24 cellular contexts compared by ENCODE assay signal in genomic region chrX:118760025-118760424, GRCh38. TPM values are rescaled to one million over a fixed set of nuclear protein-coding genes. Genes with fewer than 3 reads are reported as not detected.
DNase-seq lines count a peak whose midpoint lies in the region; ATAC-seq, FAIRE-seq and TF ChIP-seq lines count a peak whose summit lies in the region.
"Had no signal": no experiment of that assay in that cellular context is flagged by ENCODE, and none has a peak within 500 bp of the region (broad histone marks: within the 10 kb centered on the region; RNA-seq: fewer than 3 reads in every experiment).

No MANE protein-coding gene starts in this region.

- no peak overlapping the region for H3K4me3 ChIP-seq in Peyer's patch
- H3K4me3 ChIP-seq: BLaER1, SJSA1 had no signal

- ATAC-seq in GM18909 (IDR thresholded peaks at IDR 0.05; ENCODE audit: poor library complexity, unreplicated experiment) = peak; percentile 52
- ATAC-seq in HG02943 (IDR thresholded peaks at IDR 0.05; ENCODE audit: low read depth, unreplicated experiment) = peak; percentile 57
- ATAC-seq in left lobe of liver = peak; percentile 64
- ATAC-seq in GM18517 (IDR thresholded peaks at IDR 0.05; ENCODE audit: unreplicated experiment) = no peak
- ATAC-seq: HCT116, Right ventricle myocardium inferior had no signal

- no peaks in the 10 kb centered on the region for H3K4me1 ChIP-seq in Peyer's patch
- H3K4me1 ChIP-seq: BLaER1, SJSA1 had no signal

- FAIRE-seq in D721Med (lab: Jason Lieb, UNC) = no peak
- FAIRE-seq: H1 had no signal

- no peak for TF ChIP-seq POLR2A in Peyer's patch (IDR thresholded peaks at IDR 0.05)

- no peak overlapping the region for H3K27ac ChIP-seq in Peyer's patch
- H3K27ac ChIP-seq: BLaER1, HL-60, SJSA1 had no signal

- no peaks in the 10 kb centered on the region for H3K36me3 ChIP-seq in Peyer's patch
- H3K36me3 ChIP-seq: BLaER1, SJSA1 had no signal

- H3K27me3 ChIP-seq in Peyer's patch = no peaks in the 10 kb centered on the region
- H3K27me3 ChIP-seq: BLaER1, SJSA1 had no signal

- H3K9me3 ChIP-seq in Peyer's patch = no peaks in the 10 kb centered on the region
- H3K9me3 ChIP-seq: BLaER1, SJSA1 had no signal

- no peak for TF ChIP-seq CTCF in Peyer's patch (IDR thresholded peaks at IDR 0.05)
- TF ChIP-seq CTCF in D721Med (IDR thresholded peaks at IDR 0.05; ENCODE audit: insufficient read depth, missing control alignments) = no peak

- DNase-seq in left lobe of liver (ENCODE audit: low spot score) = no peak
- no peak for DNase-seq in HPDE6-E6E7 (ENCODE audit: extremely low spot score)
- no peak for DNase-seq in Peyer's patch
- no peak for DNase-seq in D721Med (ENCODE audit: insufficient read length, low spot score)
- DNase-seq: ACHN; CD4-positive, alpha-beta T cell; GDM1; KG1; NCI-H1092 treated with DMSO at 0.1 percent for 48 hours; NCI-H1436 treated with DMSO at 0.1 percent for 48 hours; NCI-H1930; NCI-H2227 treated with DMSO at 0.1 percent for 48 hours; NCI-H510A; NCI-H748 treated with DMSO at 0.1 percent for 48 hours; T-helper 9 cell had no signal

RNA-seq across cellular contexts. Expression of gene IL13RA1, which starts 32.6 kb away (rescaled TPM):
- 72.5 TPM for total RNA-seq in left lobe of liver
- total RNA-seq in Peyer's patch = 10 to 100 TPM; 38.0 to 98.3 (median 63.0) TPM
